ENCODE assay signal across 1 cellular context in the genomic region with DNA sequence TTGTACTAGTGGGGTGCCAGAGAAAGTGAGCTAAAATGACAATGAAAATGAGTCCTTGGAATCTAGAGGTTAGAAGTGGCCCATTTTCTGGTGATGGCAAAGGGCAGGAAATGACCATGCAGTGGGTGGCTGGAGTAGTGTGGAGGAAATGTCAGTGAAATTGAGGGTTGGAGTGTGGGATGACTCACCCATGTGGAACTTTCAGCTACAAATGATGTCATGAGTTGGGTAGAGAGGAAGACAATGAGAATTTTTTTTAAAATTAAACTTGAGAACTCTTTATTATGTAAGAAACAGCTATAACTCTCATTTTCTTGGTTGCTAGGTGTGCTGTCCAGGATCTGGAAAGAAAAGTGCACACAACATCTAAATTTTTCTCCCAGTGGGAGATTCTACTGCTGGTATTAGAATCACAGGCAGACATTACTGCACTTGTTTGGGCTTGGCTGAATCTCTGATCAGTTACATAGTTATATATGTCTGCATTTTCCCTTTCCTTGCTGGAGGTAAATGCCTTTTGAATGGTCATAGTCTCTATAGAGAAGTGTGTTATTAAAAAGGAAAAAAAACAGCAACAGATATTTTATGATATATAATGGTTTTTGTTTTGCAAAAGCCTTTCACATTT.
TF ChIP-seq lines count a peak whose summit lies in the region.

No MANE protein-coding gene starts in this region.

TF ChIP-seq in K562, 482 proteins besides CTCF, POLR2A, EP300 and RAD21 (continued from another document and continues in another):
- TF ChIP-seq, protein P1, sequence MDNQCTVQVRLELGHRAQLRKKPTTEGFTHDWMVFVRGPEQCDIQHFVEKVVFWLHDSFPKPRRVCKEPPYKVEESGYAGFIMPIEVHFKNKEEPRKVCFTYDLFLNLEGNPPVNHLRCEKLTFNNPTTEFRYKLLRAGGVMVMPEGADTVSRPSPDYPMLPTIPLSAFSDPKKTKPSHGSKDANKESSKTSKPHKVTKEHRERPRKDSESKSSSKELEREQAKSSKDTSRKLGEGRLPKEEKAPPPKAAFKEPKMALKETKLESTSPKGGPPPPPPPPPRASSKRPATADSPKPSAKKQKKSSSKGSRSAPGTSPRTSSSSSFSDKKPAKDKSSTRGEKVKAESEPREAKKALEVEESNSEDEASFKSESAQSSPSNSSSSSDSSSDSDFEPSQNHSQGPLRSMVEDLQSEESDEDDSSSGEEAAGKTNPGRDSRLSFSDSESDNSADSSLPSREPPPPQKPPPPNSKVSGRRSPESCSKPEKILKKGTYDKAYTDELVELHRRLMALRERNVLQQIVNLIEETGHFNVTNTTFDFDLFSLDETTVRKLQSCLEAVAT (IDR thresholded peaks at IDR 0.05) = no peak
- TF ChIP-seq KLF13 (tag; IDR thresholded peaks at IDR 0.05; ENCODE audit: borderline replicate concordance, low read depth) (no peak), YBX1 (IDR thresholded peaks at IDR 0.05) (no peak), TRIM24 (IDR thresholded peaks at IDR 0.05) (peak in 1 of 2 experiments; percentile 44; a peak in 1 of 4 replicates), ELF4 (CRISPR knock-in tag; IDR thresholded peaks at IDR 0.05) (0 out of 2 replicates have a peak, but pooled peaks have one; percentile 29), SRSF1 (IDR thresholded peaks at IDR 0.05; ENCODE audit: low read depth, low read length) (no peak), RBM34 (IDR thresholded peaks at IDR 0.05; ENCODE audit: borderline replicate concordance, insufficient read depth, low read length) (no peak), FOXK1 (CRISPR knock-in tag; IDR thresholded peaks at IDR 0.05; ENCODE audit: borderline replicate concordance) (no peak), MCM3 (IDR thresholded peaks at IDR 0.05) (no peak), MYC (IDR thresholded peaks at IDR 0.05; ENCODE audit: low read depth, low read length) (no peak), MYC (CRISPR knock-in tag; IDR thresholded peaks at IDR 0.05; ENCODE audit: borderline replicate concordance, low read depth) (no peak), KLF1 (tag; IDR thresholded peaks at IDR 0.05) (no peak), MYNN (IDR thresholded peaks at IDR 0.05) (no peak), MYNN (CRISPR knock-in tag; IDR thresholded peaks at IDR 0.05) (no peak), ZNF561 (CRISPR knock-in tag; conservative IDR thresholded peaks at IDR 0.05) (no peak), CBX1 (IDR thresholded peaks at IDR 0.05; ENCODE audit: low read depth) (no peak), RFX7 (CRISPR knock-in tag; IDR thresholded peaks at IDR 0.05) (no peak), NR2F6 (CRISPR knock-in tag; IDR thresholded peaks at IDR 0.05) (no peak), BRCA1 (IDR thresholded peaks at IDR 0.05) (no peak), BRCA1 (CRISPR knock-in tag; IDR thresholded peaks at IDR 0.05) (no peak), SLC30A9 (CRISPR knock-in tag; IDR thresholded peaks at IDR 0.05) (no peak), HDAC8 (tag; IDR thresholded peaks at IDR 0.05) (no peak), NCOA4 (IDR thresholded peaks at IDR 0.05; ENCODE audit: partially characterized antibody) (no peak), CBX3 (IDR thresholded peaks at IDR 0.05; ENCODE audit: borderline replicate concordance in 1 of 2, low read length in 2 of 2) (peak in 1 of 2 experiments; percentile 49; a peak in 1 of 3 replicates), ZNF778 (CRISPR knock-in tag; IDR thresholded peaks at IDR 0.05) (no peak), SMARCE1 (IDR thresholded peaks at IDR 0.05) (peak; percentile 68; the same call in 1 of the 2 replicates), KLF16 (IDR thresholded peaks at IDR 0.05) (no peak), YY1 (IDR thresholded peaks at IDR 0.05; ENCODE audit: borderline replicate concordance in 1 of 3, control insufficient read depth in 1 of 3, extremely low read depth in 1 of 3, insufficient read depth in 3 of 3, insufficient read length in 1 of 3, insufficient replicate concordance in 2 of 3, low read depth in 1 of 3, low read length in 2 of 3) (no peak), ZZZ3 (IDR thresholded peaks at IDR 0.05) (no peak), ZNF384 (IDR thresholded peaks at IDR 0.05; ENCODE audit: low read depth, low read length) (0 out of 2 replicates have a peak, but pooled peaks have one; percentile 26), ZBTB17 (CRISPR knock-in tag; IDR thresholded peaks at IDR 0.05) (no peak), FOSL1 (tag; conservative IDR thresholded peaks at IDR 0.05) (peak; percentile 95), RBM15 (IDR thresholded peaks at IDR 0.05; ENCODE audit: insufficient read depth, low read length) (no peak), MIER1 (IDR thresholded peaks at IDR 0.05; ENCODE audit: low read depth) (no peak)
- TF ChIP-seq, protein P2, sequence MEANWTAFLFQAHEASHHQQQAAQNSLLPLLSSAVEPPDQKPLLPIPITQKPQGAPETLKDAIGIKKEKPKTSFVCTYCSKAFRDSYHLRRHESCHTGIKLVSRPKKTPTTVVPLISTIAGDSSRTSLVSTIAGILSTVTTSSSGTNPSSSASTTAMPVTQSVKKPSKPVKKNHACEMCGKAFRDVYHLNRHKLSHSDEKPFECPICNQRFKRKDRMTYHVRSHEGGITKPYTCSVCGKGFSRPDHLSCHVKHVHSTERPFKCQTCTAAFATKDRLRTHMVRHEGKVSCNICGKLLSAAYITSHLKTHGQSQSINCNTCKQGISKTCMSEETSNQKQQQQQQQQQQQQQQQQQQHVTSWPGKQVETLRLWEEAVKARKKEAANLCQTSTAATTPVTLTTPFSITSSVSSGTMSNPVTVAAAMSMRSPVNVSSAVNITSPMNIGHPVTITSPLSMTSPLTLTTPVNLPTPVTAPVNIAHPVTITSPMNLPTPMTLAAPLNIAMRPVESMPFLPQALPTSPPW (CRISPR knock-in tag; IDR thresholded peaks at IDR 0.05) = no peak
- TF ChIP-seq, protein P3, sequence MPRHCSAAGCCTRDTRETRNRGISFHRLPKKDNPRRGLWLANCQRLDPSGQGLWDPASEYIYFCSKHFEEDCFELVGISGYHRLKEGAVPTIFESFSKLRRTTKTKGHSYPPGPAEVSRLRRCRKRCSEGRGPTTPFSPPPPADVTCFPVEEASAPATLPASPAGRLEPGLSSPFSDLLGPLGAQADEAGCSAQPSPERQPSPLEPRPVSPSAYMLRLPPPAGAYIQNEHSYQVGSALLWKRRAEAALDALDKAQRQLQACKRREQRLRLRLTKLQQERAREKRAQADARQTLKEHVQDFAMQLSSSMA (CRISPR knock-in tag; IDR thresholded peaks at IDR 0.05) = no peak
- TF ChIP-seq, protein P4, sequence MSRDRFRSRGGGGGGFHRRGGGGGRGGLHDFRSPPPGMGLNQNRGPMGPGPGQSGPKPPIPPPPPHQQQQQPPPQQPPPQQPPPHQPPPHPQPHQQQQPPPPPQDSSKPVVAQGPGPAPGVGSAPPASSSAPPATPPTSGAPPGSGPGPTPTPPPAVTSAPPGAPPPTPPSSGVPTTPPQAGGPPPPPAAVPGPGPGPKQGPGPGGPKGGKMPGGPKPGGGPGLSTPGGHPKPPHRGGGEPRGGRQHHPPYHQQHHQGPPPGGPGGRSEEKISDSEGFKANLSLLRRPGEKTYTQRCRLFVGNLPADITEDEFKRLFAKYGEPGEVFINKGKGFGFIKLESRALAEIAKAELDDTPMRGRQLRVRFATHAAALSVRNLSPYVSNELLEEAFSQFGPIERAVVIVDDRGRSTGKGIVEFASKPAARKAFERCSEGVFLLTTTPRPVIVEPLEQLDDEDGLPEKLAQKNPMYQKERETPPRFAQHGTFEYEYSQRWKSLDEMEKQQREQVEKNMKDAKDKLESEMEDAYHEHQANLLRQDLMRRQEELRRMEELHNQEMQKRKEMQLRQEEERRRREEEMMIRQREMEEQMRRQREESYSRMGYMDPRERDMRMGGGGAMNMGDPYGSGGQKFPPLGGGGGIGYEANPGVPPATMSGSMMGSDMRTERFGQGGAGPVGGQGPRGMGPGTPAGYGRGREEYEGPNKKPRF (IDR thresholded peaks at IDR 0.05; ENCODE audit: low read depth, low read length) = no peak
- TF ChIP-seq, protein P5, sequence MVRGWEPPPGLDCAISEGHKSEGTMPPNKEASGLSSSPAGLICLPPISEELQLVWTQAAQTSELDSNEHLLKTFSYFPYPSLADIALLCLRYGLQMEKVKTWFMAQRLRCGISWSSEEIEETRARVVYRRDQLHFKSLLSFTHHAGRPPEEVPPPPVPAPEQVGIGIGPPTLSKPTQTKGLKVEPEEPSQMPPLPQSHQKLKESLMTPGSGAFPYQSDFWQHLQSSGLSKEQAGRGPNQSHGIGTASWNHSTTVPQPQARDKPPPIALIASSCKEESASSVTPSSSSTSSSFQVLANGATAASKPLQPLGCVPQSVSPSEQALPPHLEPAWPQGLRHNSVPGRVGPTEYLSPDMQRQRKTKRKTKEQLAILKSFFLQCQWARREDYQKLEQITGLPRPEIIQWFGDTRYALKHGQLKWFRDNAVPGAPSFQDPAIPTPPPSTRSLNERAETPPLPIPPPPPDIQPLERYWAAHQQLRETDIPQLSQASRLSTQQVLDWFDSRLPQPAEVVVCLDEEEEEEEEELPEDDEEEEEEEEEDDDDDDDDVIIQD (CRISPR knock-in tag; IDR thresholded peaks at IDR 0.05) = no peak
- TF ChIP-seq, protein P6, sequence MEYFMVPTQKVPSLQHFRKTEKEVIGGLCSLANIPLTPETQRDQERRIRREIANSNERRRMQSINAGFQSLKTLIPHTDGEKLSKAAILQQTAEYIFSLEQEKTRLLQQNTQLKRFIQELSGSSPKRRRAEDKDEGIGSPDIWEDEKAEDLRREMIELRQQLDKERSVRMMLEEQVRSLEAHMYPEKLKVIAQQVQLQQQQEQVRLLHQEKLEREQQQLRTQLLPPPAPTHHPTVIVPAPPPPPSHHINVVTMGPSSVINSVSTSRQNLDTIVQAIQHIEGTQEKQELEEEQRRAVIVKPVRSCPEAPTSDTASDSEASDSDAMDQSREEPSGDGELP (CRISPR knock-in tag; IDR thresholded peaks at IDR 0.05; ENCODE audit: borderline replicate concordance) = no peak
- TF ChIP-seq, protein P7, sequence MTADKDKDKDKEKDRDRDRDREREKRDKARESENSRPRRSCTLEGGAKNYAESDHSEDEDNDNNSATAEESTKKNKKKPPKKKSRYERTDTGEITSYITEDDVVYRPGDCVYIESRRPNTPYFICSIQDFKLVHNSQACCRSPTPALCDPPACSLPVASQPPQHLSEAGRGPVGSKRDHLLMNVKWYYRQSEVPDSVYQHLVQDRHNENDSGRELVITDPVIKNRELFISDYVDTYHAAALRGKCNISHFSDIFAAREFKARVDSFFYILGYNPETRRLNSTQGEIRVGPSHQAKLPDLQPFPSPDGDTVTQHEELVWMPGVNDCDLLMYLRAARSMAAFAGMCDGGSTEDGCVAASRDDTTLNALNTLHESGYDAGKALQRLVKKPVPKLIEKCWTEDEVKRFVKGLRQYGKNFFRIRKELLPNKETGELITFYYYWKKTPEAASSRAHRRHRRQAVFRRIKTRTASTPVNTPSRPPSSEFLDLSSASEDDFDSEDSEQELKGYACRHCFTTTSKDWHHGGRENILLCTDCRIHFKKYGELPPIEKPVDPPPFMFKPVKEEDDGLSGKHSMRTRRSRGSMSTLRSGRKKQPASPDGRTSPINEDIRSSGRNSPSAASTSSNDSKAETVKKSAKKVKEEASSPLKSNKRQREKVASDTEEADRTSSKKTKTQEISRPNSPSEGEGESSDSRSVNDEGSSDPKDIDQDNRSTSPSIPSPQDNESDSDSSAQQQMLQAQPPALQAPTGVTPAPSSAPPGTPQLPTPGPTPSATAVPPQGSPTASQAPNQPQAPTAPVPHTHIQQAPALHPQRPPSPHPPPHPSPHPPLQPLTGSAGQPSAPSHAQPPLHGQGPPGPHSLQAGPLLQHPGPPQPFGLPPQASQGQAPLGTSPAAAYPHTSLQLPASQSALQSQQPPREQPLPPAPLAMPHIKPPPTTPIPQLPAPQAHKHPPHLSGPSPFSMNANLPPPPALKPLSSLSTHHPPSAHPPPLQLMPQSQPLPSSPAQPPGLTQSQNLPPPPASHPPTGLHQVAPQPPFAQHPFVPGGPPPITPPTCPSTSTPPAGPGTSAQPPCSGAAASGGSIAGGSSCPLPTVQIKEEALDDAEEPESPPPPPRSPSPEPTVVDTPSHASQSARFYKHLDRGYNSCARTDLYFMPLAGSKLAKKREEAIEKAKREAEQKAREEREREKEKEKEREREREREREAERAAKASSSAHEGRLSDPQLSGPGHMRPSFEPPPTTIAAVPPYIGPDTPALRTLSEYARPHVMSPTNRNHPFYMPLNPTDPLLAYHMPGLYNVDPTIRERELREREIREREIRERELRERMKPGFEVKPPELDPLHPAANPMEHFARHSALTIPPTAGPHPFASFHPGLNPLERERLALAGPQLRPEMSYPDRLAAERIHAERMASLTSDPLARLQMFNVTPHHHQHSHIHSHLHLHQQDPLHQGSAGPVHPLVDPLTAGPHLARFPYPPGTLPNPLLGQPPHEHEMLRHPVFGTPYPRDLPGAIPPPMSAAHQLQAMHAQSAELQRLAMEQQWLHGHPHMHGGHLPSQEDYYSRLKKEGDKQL (CRISPR knock-in tag; IDR thresholded peaks at IDR 0.05; ENCODE audit: borderline replicate concordance) = no peak
- TF ChIP-seq, protein P8, sequence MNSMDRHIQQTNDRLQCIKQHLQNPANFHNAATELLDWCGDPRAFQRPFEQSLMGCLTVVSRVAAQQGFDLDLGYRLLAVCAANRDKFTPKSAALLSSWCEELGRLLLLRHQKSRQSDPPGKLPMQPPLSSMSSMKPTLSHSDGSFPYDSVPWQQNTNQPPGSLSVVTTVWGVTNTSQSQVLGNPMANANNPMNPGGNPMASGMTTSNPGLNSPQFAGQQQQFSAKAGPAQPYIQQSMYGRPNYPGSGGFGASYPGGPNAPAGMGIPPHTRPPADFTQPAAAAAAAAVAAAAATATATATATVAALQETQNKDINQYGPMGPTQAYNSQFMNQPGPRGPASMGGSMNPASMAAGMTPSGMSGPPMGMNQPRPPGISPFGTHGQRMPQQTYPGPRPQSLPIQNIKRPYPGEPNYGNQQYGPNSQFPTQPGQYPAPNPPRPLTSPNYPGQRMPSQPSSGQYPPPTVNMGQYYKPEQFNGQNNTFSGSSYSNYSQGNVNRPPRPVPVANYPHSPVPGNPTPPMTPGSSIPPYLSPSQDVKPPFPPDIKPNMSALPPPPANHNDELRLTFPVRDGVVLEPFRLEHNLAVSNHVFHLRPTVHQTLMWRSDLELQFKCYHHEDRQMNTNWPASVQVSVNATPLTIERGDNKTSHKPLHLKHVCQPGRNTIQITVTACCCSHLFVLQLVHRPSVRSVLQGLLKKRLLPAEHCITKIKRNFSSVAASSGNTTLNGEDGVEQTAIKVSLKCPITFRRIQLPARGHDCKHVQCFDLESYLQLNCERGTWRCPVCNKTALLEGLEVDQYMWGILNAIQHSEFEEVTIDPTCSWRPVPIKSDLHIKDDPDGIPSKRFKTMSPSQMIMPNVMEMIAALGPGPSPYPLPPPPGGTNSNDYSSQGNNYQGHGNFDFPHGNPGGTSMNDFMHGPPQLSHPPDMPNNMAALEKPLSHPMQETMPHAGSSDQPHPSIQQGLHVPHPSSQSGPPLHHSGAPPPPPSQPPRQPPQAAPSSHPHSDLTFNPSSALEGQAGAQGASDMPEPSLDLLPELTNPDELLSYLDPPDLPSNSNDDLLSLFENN (IDR thresholded peaks at IDR 0.05; ENCODE audit: low read depth in 2 of 2, low read length in 2 of 2) = no peak
